1 cellular context compared by ENCODE assay signal in the genomic region with DNA sequence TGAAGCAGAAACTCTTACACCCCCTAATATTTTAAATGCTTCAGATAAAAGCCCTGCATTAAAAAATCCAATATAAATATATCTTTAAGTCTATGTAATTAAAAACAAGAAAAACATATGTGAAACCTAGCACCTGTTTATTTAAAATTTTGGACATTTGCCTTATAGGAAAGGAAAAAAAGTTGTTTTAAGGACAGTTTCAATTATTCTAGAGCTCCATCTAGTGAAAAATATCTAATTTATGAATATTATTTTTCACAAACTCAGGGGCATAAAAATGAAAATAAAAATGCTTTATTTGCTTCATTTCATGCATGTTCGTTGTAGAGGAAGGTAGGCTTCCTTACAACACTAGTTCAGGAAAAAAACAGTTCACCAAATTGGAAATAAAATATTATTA.
TF ChIP-seq lines count a peak whose summit lies in the region.

No MANE protein-coding gene starts in this region.

TF ChIP-seq in K562, 482 proteins besides CTCF, POLR2A, EP300 and RAD21:
- TF ChIP-seq ARID3A (IDR thresholded peaks at IDR 0.05; ENCODE audit: borderline replicate concordance, low read depth, low read length) (0 out of 2 replicates have a peak, but pooled peaks have one; percentile 14), TGIF2 (CRISPR knock-in tag; IDR thresholded peaks at IDR 0.05) (no peak), PTRF (tag; IDR thresholded peaks at IDR 0.05) (no peak), CBFA2T2 (conservative IDR thresholded peaks at IDR 0.05) (no peak), FOXK1 (CRISPR knock-in tag; IDR thresholded peaks at IDR 0.05; ENCODE audit: borderline replicate concordance) (no peak), CHD1 (IDR thresholded peaks at IDR 0.05; ENCODE audit: low read length) (no peak), CHAMP1 (IDR thresholded peaks at IDR 0.05) (no peak)
- TF ChIP-seq, protein P1, sequence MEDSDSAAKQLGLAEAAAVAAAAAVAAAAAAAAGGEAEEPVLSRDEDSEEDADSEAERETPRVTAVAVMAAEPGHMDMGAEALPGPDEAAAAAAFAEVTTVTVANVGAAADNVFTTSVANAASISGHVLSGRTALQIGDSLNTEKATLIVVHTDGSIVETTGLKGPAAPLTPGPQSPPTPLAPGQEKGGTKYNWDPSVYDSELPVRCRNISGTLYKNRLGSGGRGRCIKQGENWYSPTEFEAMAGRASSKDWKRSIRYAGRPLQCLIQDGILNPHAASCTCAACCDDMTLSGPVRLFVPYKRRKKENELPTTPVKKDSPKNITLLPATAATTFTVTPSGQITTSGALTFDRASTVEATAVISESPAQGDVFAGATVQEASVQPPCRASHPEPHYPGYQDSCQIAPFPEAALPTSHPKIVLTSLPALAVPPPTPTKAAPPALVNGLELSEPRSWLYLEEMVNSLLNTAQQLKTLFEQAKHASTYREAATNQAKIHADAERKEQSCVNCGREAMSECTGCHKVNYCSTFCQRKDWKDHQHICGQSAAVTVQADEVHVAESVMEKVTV (CRISPR knock-in tag; IDR thresholded peaks at IDR 0.05), result 0 out of 2 replicates have a peak, but pooled peaks have one; percentile 26
TF ChIP-seq in K562: peak in this region for 2.
